In the genomic region with DNA sequence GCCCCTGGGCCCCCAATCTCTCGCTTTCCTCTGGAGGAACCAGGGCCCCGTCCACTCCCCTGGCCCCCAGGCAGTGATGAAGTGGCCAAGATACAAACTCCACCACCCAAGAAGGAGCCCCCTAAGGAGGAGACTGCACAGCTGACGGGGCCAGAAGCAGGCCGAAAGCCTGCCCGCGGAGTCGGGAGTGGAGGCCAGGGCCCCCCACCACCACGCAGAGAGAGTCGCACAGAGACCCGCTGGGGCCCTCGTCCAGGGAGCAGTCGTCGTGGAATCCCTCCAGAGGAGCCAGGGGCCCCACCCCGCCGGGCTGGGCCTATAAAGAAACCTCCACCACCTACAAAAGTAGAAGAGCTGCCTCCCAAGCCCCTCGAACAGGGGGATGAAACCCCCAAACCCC, we compare ENCODE assay signal across 24 cellular contexts. TPM values are rescaled to one million over a fixed set of nuclear protein-coding genes. Genes with fewer than 3 reads are reported as not detected.
DNase-seq lines count a peak whose midpoint lies in the region; ATAC-seq, FAIRE-seq and TF ChIP-seq lines count a peak whose summit lies in the region.
"Had no signal": no experiment of that assay in that cellular context is flagged by ENCODE, and none has a peak within 500 bp of the region (broad histone marks: within the 10 kb centered on the region; RNA-seq: fewer than 3 reads in every experiment).

No MANE protein-coding gene starts in this region.

- peaks cover 63 to 95% of the 10 kb centered on the region in 2 experiments for H3K36me3 ChIP-seq in HCT116 (ENCODE audit: control insufficient read depth in 1 of 2, insufficient read depth in 2 of 2, low read length in 2 of 2)
- H3K36me3 ChIP-seq in ovary: peaks cover 3% of the 10 kb centered on the region

- H3K27ac ChIP-seq in HCT116 (ENCODE audit: low read depth, low read length) (no peak overlapping the region), ovary (no peak overlapping the region)
- H3K27ac ChIP-seq: GM23248, KMS-11, PC-9 had no signal

- TSS peak; percentile 6 for BruUV-seq in HCT116 (replicated peaks; lab: Mats Ljungman, UMichigan)

- no peak for FAIRE-seq in RCC 7860 (lab: Jason Lieb, UNC)
- FAIRE-seq: D721Med, G401.6, GM12892, HTR-8/SVneo had no signal

- DNase-seq in activated naive CD8-positive, alpha-beta T cell treated with anti-CD3 and anti-CD28 coated beads for 36 hours: no peak
- DNase-seq in activated naive CD8-positive, alpha-beta T cell treated with anti-CD3 and anti-CD28 coated beads, Interleukin-2, amount 50 U/mL, for 24 hours: no peak
- no peak for DNase-seq in HCT116 (ENCODE audit: low read depth, low spot score)
- no peak for DNase-seq in central memory CD8-positive, alpha-beta T cell (ENCODE audit: low spot score in 2 of 2)
- DNase-seq in progenitor cell of endocrine pancreas (ENCODE audit: low spot score, unreplicated experiment): no peak
- DNase-seq in activated CD8-positive, alpha-beta memory T cell treated with anti-CD3 and anti-CD28 coated beads, Interleukin-2, amount 50 U/mL, for 48 hours: no peak
- DNase-seq in ovary: no peak
- DNase-seq in RCC 7860 (ENCODE audit: low spot score): no peak
- DNase-seq: AML-193; CD4-positive, CD25-positive, alpha-beta regulatory T cell; DMS79 treated with DMSO at 0.1 percent for 48 hours; GM23248; MG63; NCI-H187 treated with DMSO at 0.1 percent for 48 hours; NCI-H2171; NCI-H446 treated with DMSO at 0.1 percent for 48 hours; NCI-H748 treated with DMSO at 0.1 percent for 48 hours; PC-9; SHP77 had no signal

- 71 to 78% (median 72%) methylated on average over 14 to 16 of the region's 16 CpGs for WGBS in ovary, 3 donors

- TF ChIP-seq EP300 in ovary (IDR thresholded peaks at IDR 0.05): no peak

- no peak for TF ChIP-seq RAD21 in HCT116 (IDR thresholded peaks at IDR 0.05; ENCODE audit: low read depth)

- no peaks in the 10 kb centered on the region for H3K9me2 ChIP-seq in HCT116 (ENCODE audit: insufficient read depth)

- H3K4me1 ChIP-seq in HCT116 (ENCODE audit: control insufficient read depth in 1 of 2, insufficient read depth in 2 of 2, low read length in 2 of 2) (no peaks in the 10 kb centered on the region), ovary (ENCODE audit: insufficient read depth) (no peaks in the 10 kb centered on the region)

- H2AFZ ChIP-seq in HCT116 (ENCODE audit: low read depth, low read length, poor library complexity, severe bottlenecking): no peak overlapping the region
- H2AFZ ChIP-seq: GM23248, PC-9 had no signal

- H3K36me3 Mint-ChIP-seq in activated naive CD8-positive, alpha-beta T cell treated with anti-CD3 and anti-CD28 coated beads for 36 hours: peaks cover 40% of the 10 kb centered on the region
- H3K36me3 Mint-ChIP-seq in activated naive CD8-positive, alpha-beta T cell treated with anti-CD3 and anti-CD28 coated beads, Interleukin-2, amount 50 U/mL, for 24 hours (ENCODE audit: low read depth): peaks cover 63% of the 10 kb centered on the region
- peaks cover 69% of the 10 kb centered on the region for H3K36me3 Mint-ChIP-seq in central memory CD8-positive, alpha-beta T cell (ENCODE audit: insufficient read depth)
- H3K36me3 Mint-ChIP-seq in progenitor cell of endocrine pancreas (ENCODE audit: insufficient read depth): peaks cover 39% of the 10 kb centered on the region

- H3K4me1 Mint-ChIP-seq in activated naive CD8-positive, alpha-beta T cell treated with anti-CD3 and anti-CD28 coated beads for 36 hours: peaks cover 3% of the 10 kb centered on the region
- peaks cover 3% of the 10 kb centered on the region for H3K4me1 Mint-ChIP-seq in activated naive CD8-positive, alpha-beta T cell treated with anti-CD3 and anti-CD28 coated beads, Interleukin-2, amount 50 U/mL, for 24 hours
- H3K4me1 Mint-ChIP-seq in central memory CD8-positive, alpha-beta T cell: peaks cover 14% of the 10 kb centered on the region
- no peaks in the 10 kb centered on the region for H3K4me1 Mint-ChIP-seq in progenitor cell of endocrine pancreas (ENCODE audit: low read depth)

- CTCF ChIA-PET in HCT116 (lab: Charles Lee): no interaction called here

- H3K79me2 ChIP-seq in HCT116 (ENCODE audit: insufficient read depth, low read length): peaks cover 72% of the 10 kb centered on the region

- H3K4me2 ChIP-seq in HCT116 (ENCODE audit: low read length): no peak overlapping the region
- H3K4me2 ChIP-seq: KMS-11, PC-9 had no signal

- peak overlapping the region; percentile 75 for H3K27ac Mint-ChIP-seq in activated naive CD8-positive, alpha-beta T cell treated with anti-CD3 and anti-CD28 coated beads for 36 hours
- no peak overlapping the region for H3K27ac Mint-ChIP-seq in activated naive CD8-positive, alpha-beta T cell treated with anti-CD3 and anti-CD28 coated beads, Interleukin-2, amount 50 U/mL, for 24 hours
- H3K27ac Mint-ChIP-seq in central memory CD8-positive, alpha-beta T cell (ENCODE audit: low read depth): peak overlapping the region; percentile 73
- H3K27ac Mint-ChIP-seq in progenitor cell of endocrine pancreas: peak overlapping the region; percentile 81

- no peak overlapping the region for H3K4me3 ChIP-seq in HCT116 (replicated peaks in 1 of 2; ENCODE audit: low read depth in 1 of 2, low read length in 2 of 2)
- no peak overlapping the region for H3K4me3 ChIP-seq in ovary
- H3K4me3 ChIP-seq: GM23248, MG63, PC-9 had no signal

- ATAC-seq in activated naive CD8-positive, alpha-beta T cell treated with anti-CD3 and anti-CD28 coated beads, Interleukin-2, amount 50 U/mL, for 24 hours: no peak
- no peak for ATAC-seq in HCT116
- ATAC-seq in central memory CD8-positive, alpha-beta T cell (replicated peaks; ENCODE audit: extremely low read depth, poor library complexity, severe bottlenecking): no peak

- intact Hi-C loops in HCT116 (cut with micrococcal nuclease) (no loop called here), ovary (cut with DNase I) (no loop called here)

- no peaks in the 10 kb centered on the region for H3K27me3 ChIP-seq in HCT116 (ENCODE audit: insufficient read depth, low read length)
- H3K27me3 ChIP-seq in ovary: no peaks in the 10 kb centered on the region
- H3K27me3 ChIP-seq: MG63 had no signal

- TF ChIP-seq CTCF in HCT116 (IDR thresholded peaks at IDR 0.05 in 2 of 3, conservative IDR thresholded peaks at IDR 0.05 in 1 of 3; ENCODE audit: borderline replicate concordance in 1 of 3, insufficient read depth in 1 of 3, low read depth in 2 of 3, low read length in 2 of 3): no peak
- TF ChIP-seq CTCF in progenitor cell of endocrine pancreas (IDR thresholded peaks at IDR 0.05; ENCODE audit: unreplicated experiment): no peak
- TF ChIP-seq CTCF in ovary (IDR thresholded peaks at IDR 0.05): no peak

- POLR2A ChIA-PET in HCT116 (lab: Charles Lee): no interaction called here

- no peaks in the 10 kb centered on the region for H4K20me1 ChIP-seq in HCT116 (ENCODE audit: insufficient read depth)

- TF ChIP-seq POLR2A in HCT116 (IDR thresholded peaks at IDR 0.05; ENCODE audit: borderline replicate concordance, extremely low read depth, insufficient read depth, insufficient read length) (no peak), ovary (IDR thresholded peaks at IDR 0.05) (no peak)

- H3K9ac ChIP-seq in HCT116 (ENCODE audit: low read length): no peak overlapping the region
- H3K9ac ChIP-seq: GM23248, KMS-11 had no signal

- H3K9me3 Mint-ChIP-seq in activated naive CD8-positive, alpha-beta T cell treated with anti-CD3 and anti-CD28 coated beads for 36 hours: no peaks in the 10 kb centered on the region
- no peaks in the 10 kb centered on the region for H3K9me3 Mint-ChIP-seq in activated naive CD8-positive, alpha-beta T cell treated with anti-CD3 and anti-CD28 coated beads, Interleukin-2, amount 50 U/mL, for 24 hours
- no peaks in the 10 kb centered on the region for H3K9me3 Mint-ChIP-seq in central memory CD8-positive, alpha-beta T cell
- no peaks in the 10 kb centered on the region for H3K9me3 Mint-ChIP-seq in progenitor cell of endocrine pancreas (ENCODE audit: low read depth)

- H3K4me3 Mint-ChIP-seq in activated naive CD8-positive, alpha-beta T cell treated with anti-CD3 and anti-CD28 coated beads for 36 hours: no peak overlapping the region
- no peak overlapping the region for H3K4me3 Mint-ChIP-seq in activated naive CD8-positive, alpha-beta T cell treated with anti-CD3 and anti-CD28 coated beads, Interleukin-2, amount 50 U/mL, for 24 hours
- H3K4me3 Mint-ChIP-seq in central memory CD8-positive, alpha-beta T cell: no peak overlapping the region
- H3K4me3 Mint-ChIP-seq in progenitor cell of endocrine pancreas (ENCODE audit: low read depth): no peak overlapping the region
- H3K4me3 Mint-ChIP-seq: CD4-positive, CD25-positive, alpha-beta regulatory T cell had no signal

- RAD21 ChIA-PET in HCT116 (lab: Charles Lee; ENCODE audit: low non-redundant PET in 1 of 2, low total read pairs in 2 of 2, uncharacterized antibody in 2 of 2, unreplicated experiment in 2 of 2): no interaction called here

- H3K27me3 Mint-ChIP-seq in activated naive CD8-positive, alpha-beta T cell treated with anti-CD3 and anti-CD28 coated beads for 36 hours: no peaks in the 10 kb centered on the region
- H3K27me3 Mint-ChIP-seq in activated naive CD8-positive, alpha-beta T cell treated with anti-CD3 and anti-CD28 coated beads, Interleukin-2, amount 50 U/mL, for 24 hours: no peaks in the 10 kb centered on the region
- H3K27me3 Mint-ChIP-seq in central memory CD8-positive, alpha-beta T cell: no peaks in the 10 kb centered on the region
- H3K27me3 Mint-ChIP-seq in progenitor cell of endocrine pancreas: no peaks in the 10 kb centered on the region
- H3K27me3 Mint-ChIP-seq: CD4-positive, CD25-positive, alpha-beta regulatory T cell had no signal

- H3K9me3 ChIP-seq in HCT116 (ENCODE audit: control insufficient read depth in 1 of 2, insufficient read depth in 1 of 2, low read depth in 1 of 2, low read length in 2 of 2) (no peaks in the 10 kb centered on the region), ovary (no peaks in the 10 kb centered on the region)
- H3K9me3 ChIP-seq: MG63 had no signal

RNA-seq across cellular contexts. Expression of gene PRRC2A, which starts 10.7 kb away (rescaled TPM):
- 100 to 1,000 TPM; 244 to 252 TPM for total RNA-seq in activated naive CD8-positive, alpha-beta T cell treated with anti-CD3 and anti-CD28 coated beads for 36 hours
- total RNA-seq in HCT116 (2021; ENCODE audit: unreplicated experiment) (250 TPM), progenitor cell of endocrine pancreas (272 and 273 TPM in 2 replicates), ovary (100 to 1,000 TPM in 5 of 7 donors, 10 to 100 TPM in 2; 48.5 to 222 (median 180) TPM)
- 211 and 214 TPM in 2 replicates for polyA plus RNA-seq in HCT116 (2012)
- 100 to 1,000 TPM in 1 of 2 donors, 10 to 100 TPM in 1; 64.8 to 104 TPM for polyA plus RNA-seq in ovary

RNA-seq across cellular contexts. Expression of gene AIF1, which starts 16.2 kb away (rescaled TPM):
- total RNA-seq in activated naive CD8-positive, alpha-beta T cell treated with anti-CD3 and anti-CD28 coated beads for 36 hours: 100 to 1,000 TPM; 150 to 157 TPM
- total RNA-seq in HCT116 (2021; ENCODE audit: unreplicated experiment) (not detected), progenitor cell of endocrine pancreas (1.7 and 3.1 TPM in 2 replicates), ovary (10 to 100 TPM in 4 of 7 donors, 1 to 10 TPM in 3; 4.5 to 26.6 (median 12.9) TPM)
- polyA plus RNA-seq in HCT116 (2012): not detected in 2 replicates
- polyA plus RNA-seq in ovary: 10 to 100 TPM; 24.5 to 82.4 TPM
- total RNA-seq: GM23248, PC-9 had no signal
- polyA plus RNA-seq: GM23248 had no signal

RNA-seq across cellular contexts. Expression of gene BAG6, which starts 21.3 kb away (rescaled TPM):
- 100 to 1,000 TPM; 244 to 246 TPM for total RNA-seq in activated naive CD8-positive, alpha-beta T cell treated with anti-CD3 and anti-CD28 coated beads for 36 hours
- 368 TPM for total RNA-seq in HCT116 (2021; ENCODE audit: unreplicated experiment)
- 342 and 357 TPM in 2 replicates for polyA plus RNA-seq in HCT116 (2012)
- 458 and 471 TPM in 2 replicates for total RNA-seq in progenitor cell of endocrine pancreas
- 100 to 1,000 TPM; 113 to 246 (median 209) TPM for total RNA-seq in ovary
- polyA plus RNA-seq in ovary: 100 to 1,000 TPM; 140 to 170 TPM

RNA-seq across cellular contexts. Expression of gene APOM, which starts 24.5 kb away (rescaled TPM):
- total RNA-seq in activated naive CD8-positive, alpha-beta T cell treated with anti-CD3 and anti-CD28 coated beads for 36 hours: 1 to 10 TPM; 5.1 to 5.7 TPM
- total RNA-seq in HCT116 (2021; ENCODE audit: unreplicated experiment) (2.2 TPM), progenitor cell of endocrine pancreas (7.1 and 7.5 TPM in 2 replicates), ovary (1 to 10 TPM; 1.3 to 7.2 (median 4.0) TPM)
- polyA plus RNA-seq in HCT116 (2012): 2.3 and 2.5 TPM in 2 replicates
- polyA plus RNA-seq in ovary: 1 to 10 TPM; 1.5 to 7.7 TPM

RNA-seq across cellular contexts. Expression of gene C6orf47, which starts 29.4 kb away (rescaled TPM):
- total RNA-seq in activated naive CD8-positive, alpha-beta T cell treated with anti-CD3 and anti-CD28 coated beads for 36 hours: 10 to 100 TPM; 10.8 to 11.1 TPM
- total RNA-seq in HCT116 (2021; ENCODE audit: unreplicated experiment): 13.4 TPM
- 8.9 and 10.4 TPM in 2 replicates for polyA plus RNA-seq in HCT116 (2012)
- total RNA-seq in progenitor cell of endocrine pancreas: 23.6 and 24.1 TPM in 2 replicates
- 10 to 100 TPM; 13.9 to 26.2 (median 22.6) TPM for total RNA-seq in ovary
- polyA plus RNA-seq in ovary: 10 to 100 TPM; 15.9 to 17.6 TPM

Comparison
In these comparisons a context has a peak if more than half of its experiments do, and no peak if none do; other contexts are left out.
1. RNA of gene AIF1, which starts 16.2 kb away (total RNA-seq): 150 to 157 TPM in activated naive CD8-positive, alpha-beta T cell treated with anti-CD3 and anti-CD28 coated beads for 36 hours; 4.5 to 26.6 TPM in ovary, 1.7 to 3.1 TPM in progenitor cell of endocrine pancreas and not detected in HCT116 (single experiment); every median in the first group is over 4 times any median in the second.